In the genomic region with DNA sequence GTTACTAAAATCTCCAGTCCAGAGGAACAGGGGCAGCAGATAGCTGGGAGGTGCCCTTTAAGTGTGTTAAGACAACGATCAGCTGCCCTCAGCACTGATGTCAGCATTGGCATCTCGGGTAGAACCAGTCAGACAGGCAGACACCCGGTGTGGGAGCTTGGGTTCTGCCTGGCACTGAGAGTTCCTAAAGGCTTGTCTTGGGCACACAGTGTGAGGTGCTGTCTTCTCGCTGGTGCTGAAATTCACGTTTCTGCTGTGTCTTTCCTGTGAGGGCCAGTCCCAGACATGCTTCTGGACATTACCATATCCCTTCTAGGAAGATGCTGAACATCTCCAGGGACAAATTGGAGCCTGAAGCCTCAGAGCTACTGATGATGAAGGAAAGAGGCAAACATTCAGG, we compare ENCODE assay signal across 16 cellular contexts.
DNase-seq lines count a peak whose midpoint lies in the region; ATAC-seq and TF ChIP-seq lines count a peak whose summit lies in the region.
"Had no signal": no experiment of that assay in that cellular context is flagged by ENCODE, and none has a peak within 500 bp of the region (broad histone marks: within the 10 kb centered on the region; RNA-seq: fewer than 3 reads in every experiment).

No MANE protein-coding gene starts in this region.

- peaks cover 4% of the 10 kb centered on the region for H3K27me3 Mint-ChIP-seq in endodermal cell (ENCODE audit: insufficient read depth)

- H3K4me1 ChIP-seq in RWPE2 (ENCODE audit: insufficient read depth, poor library complexity, severe bottlenecking) (peaks cover 8% of the 10 kb centered on the region), endodermal cell (ENCODE audit: control insufficient read depth, insufficient read depth, low read length) (no peaks in the 10 kb centered on the region)
- H3K4me1 ChIP-seq: ascending aorta, SJCRH30 had no signal

- H3K36me3 Mint-ChIP-seq in endodermal cell (ENCODE audit: low read depth) = no peaks in the 10 kb centered on the region

- H3K4me3 ChIP-seq in RWPE2 (ENCODE audit: severe bottlenecking) (no peak overlapping the region), endodermal cell (ENCODE audit: low read length) (no peak overlapping the region)
- H3K4me3 ChIP-seq: ascending aorta, SJCRH30 had no signal

- no peaks in the 10 kb centered on the region for H3K36me3 ChIP-seq in RWPE2 (ENCODE audit: low read depth)
- no peaks in the 10 kb centered on the region for H3K36me3 ChIP-seq in endodermal cell (ENCODE audit: control insufficient read depth, insufficient read depth, low read length)
- H3K36me3 ChIP-seq: ascending aorta, SJCRH30 had no signal

- H3K27me3 ChIP-seq in RWPE2 (ENCODE audit: insufficient read depth, poor library complexity, severe bottlenecking) = no peaks in the 10 kb centered on the region
- H3K27me3 ChIP-seq in endodermal cell (ENCODE audit: control insufficient read depth, insufficient read depth, low read length, poor library complexity, severe bottlenecking) = no peaks in the 10 kb centered on the region
- H3K27me3 ChIP-seq: ascending aorta had no signal

- ATAC-seq in RWPE2 (ENCODE audit: low read depth) = peak; percentile 9; the same call in 1 of the 3 replicates
- no peak for ATAC-seq in HG02678 (IDR thresholded peaks at IDR 0.05; ENCODE audit: unreplicated experiment)
- ATAC-seq: left ventricle myocardium superior had no signal

- H3K9me3 ChIP-seq in RWPE2 (ENCODE audit: severe bottlenecking) = no peaks in the 10 kb centered on the region
- peaks cover 41% of the 10 kb centered on the region for H3K9me3 ChIP-seq in endodermal cell (ENCODE audit: control insufficient read depth, low read length)

- peaks cover 10% of the 10 kb centered on the region for H3K9me3 Mint-ChIP-seq in endodermal cell

- H3K4me3 Mint-ChIP-seq in endodermal cell = no peak overlapping the region

- WGBS in endodermal cell (ENCODE audit: insufficient coverage in 1 of 2, insufficient read length in 1 of 2), 2 experiments = 58 to 69% methylated on average over 2 to 5 of the region's 5 CpGs

- TF ChIP-seq CTCF in RWPE2 (IDR thresholded peaks at IDR 0.05; ENCODE audit: poor library complexity, severe bottlenecking) = no peak
- no peak for TF ChIP-seq CTCF in endodermal cell (conservative IDR thresholded peaks at IDR 0.05)

- H3K4me1 Mint-ChIP-seq in endodermal cell = no peaks in the 10 kb centered on the region

- no peak overlapping the region for H3K27ac ChIP-seq in RWPE2 (ENCODE audit: poor library complexity, severe bottlenecking)
- no peak overlapping the region for H3K27ac ChIP-seq in endodermal cell (ENCODE audit: low read depth, low read length)
- H3K27ac ChIP-seq: ascending aorta, KMS-11, SJCRH30 had no signal

- no peak overlapping the region for H3K9ac ChIP-seq in endodermal cell (ENCODE audit: extremely low read depth, low read length, poor library complexity, severe bottlenecking)
- H3K9ac ChIP-seq: KMS-11 had no signal

- DNase-seq in stimulated activated CD4-positive, alpha-beta T cell treated with anti-CD3 and anti-CD28 coated beads, Interleukin-2, amount 100 ng/mL, for 24 hours = peak; percentile 3 to 17
- no peak for DNase-seq in stimulated activated CD4-positive, alpha-beta T cell treated with anti-CD3 and anti-CD28 coated beads, Interleukin-1b, Interleukin-23, amount 100 ng/mL, for 48 hours
- DNase-seq in RWPE2 (ENCODE audit: low spot score) (no peak), endodermal cell (peak; percentile 55), Kasumi-1 (lab: John Stamatoyannopoulos, UW) (no peak), NCI-H2081 (lab: John Stamatoyannopoulos, UW) (no peak)
- DNase-seq: activated CD4-positive, CD25-positive, alpha-beta regulatory T cell; activated naive CD4-positive, alpha-beta T cell; AML-193; left ventricle myocardium superior; NCI-H1105; NCI-H526; SJCRH30 had no signal

- no peak overlapping the region for H3K27ac Mint-ChIP-seq in endodermal cell

Comparison
In these comparisons a context has a peak if more than half of its experiments do, and no peak if none do; other contexts are left out.
1. DNase-seq: peak in stimulated activated CD4-positive, alpha-beta T cell treated with anti-CD3 and anti-CD28 coated beads, Interleukin-2, amount 100 ng/mL, for 24 hours (2 of 2) and endodermal cell (single experiment); none in stimulated activated CD4-positive, alpha-beta T cell treated with anti-CD3 and anti-CD28 coated beads, Interleukin-1b, Interleukin-23, amount 100 ng/mL, for 48 hours (single experiment), RWPE2 (single experiment), Kasumi-1 (0 of 2) and NCI-H2081 (0 of 2).